In the genomic region with DNA sequence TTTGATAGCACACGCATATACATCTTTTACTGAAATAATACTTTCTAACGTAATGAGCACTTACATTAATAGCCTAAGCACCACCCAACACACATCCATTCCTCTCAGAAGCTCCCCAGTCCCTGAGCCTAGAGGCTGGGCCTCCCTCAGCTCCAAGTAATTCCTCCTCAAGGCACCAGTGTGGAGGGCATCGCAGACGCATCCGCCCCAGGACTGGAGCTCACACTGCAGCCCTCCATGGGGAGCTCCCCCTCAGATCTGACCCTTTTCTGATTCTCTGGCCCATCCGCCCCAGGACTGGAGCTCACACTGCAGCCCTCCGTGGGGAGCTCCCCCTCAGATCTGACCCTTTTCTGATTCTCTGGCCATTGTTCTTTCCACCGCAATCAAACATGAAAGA, we compare ENCODE assay signal across 23 cellular contexts.
"Had no signal": no experiment of that assay in that cellular context is flagged by ENCODE, and none has a peak within 500 bp of the region (broad histone marks: within the 10 kb centered on the region; RNA-seq: fewer than 3 reads in every experiment).

No MANE protein-coding gene starts in this region.

- DNase-seq: activated CD4-positive, alpha-beta T cell treated with anti-CD3 and anti-CD28 coated beads for 4 hours; activated CD4-positive, alpha-beta T cell treated with anti-CD3 and anti-CD28 coated beads, Interleukin-2, amount 50 U/mL, for 4 hours; activated CD8-positive, alpha-beta T cell treated with anti-CD3 and anti-CD28 coated beads, Interleukin-2, amount 10 ng/mL, durations not matched to agents 7 days and 5 days; activated gamma-delta T cell; activated naive CD4-positive, alpha-beta T cell treated with anti-CD3 and anti-CD28 coated beads for 36 hours; activated T-cell treated with anti-CD3 and anti-CD28 coated beads, Interleukin-2, amount 50 U/mL, for 4 hours; KG1; NCI-H1048; NCI-H1930; NCI-H2171; NCI-H345; NCI-H510A; NCI-H526 treated with DMSO at 0.1 percent for 48 hours; NK-92 treated with Interleukin-12 subunit alpha and Interleukin-12 subunit beta, amount 100 ng/mL, for 24 hours; Peyer's patch; Right ventricle myocardium superior; T-cell had no signal

- H3K4me1 ChIP-seq: Peyer's patch had no signal

- ATAC-seq: activated CD4-positive, CD25-positive, alpha-beta regulatory T cell treated with anti-CD3 and anti-CD28 coated beads, Interleukin-2, amount 50 U/mL, for 24 hours; activated CD8-positive, alpha-beta T cell treated with anti-CD3 and anti-CD28 coated beads, Interleukin-2, amount 10 ng/mL, durations not matched to agents 7 days and 5 days; activated T-cell treated with anti-CD3 and anti-CD28 coated beads, Interleukin-2, amount 50 U/mL, for 4 hours; activated T-helper 17 cell treated with anti-CD3 and anti-CD28 coated beads, Interleukin-2, amount 50 U/mL, for 72 hours; T-cell had no signal

- H3K4me3 Mint-ChIP-seq: activated CD8-positive, alpha-beta T cell treated with anti-CD3 and anti-CD28 coated beads, Interleukin-2, amount 10 ng/mL, durations not matched to agents 7 days and 5 days; activated naive CD4-positive, alpha-beta T cell treated with anti-CD3 and anti-CD28 coated beads for 36 hours; activated naive CD8-positive, alpha-beta T cell; activated T-cell treated with anti-CD3 and anti-CD28 coated beads, Interleukin-2, amount 50 U/mL, for 4 hours; activated T-helper 17 cell treated with anti-CD3 and anti-CD28 coated beads, Interleukin-2, amount 50 U/mL, for 72 hours; IgD-negative memory B cell; T-cell had no signal

- H3K27ac ChIP-seq: Peyer's patch, RWPE1, VCaP had no signal

- H3K9me3 Mint-ChIP-seq: activated naive CD4-positive, alpha-beta T cell treated with anti-CD3 and anti-CD28 coated beads for 36 hours; activated T-cell treated with anti-CD3 and anti-CD28 coated beads, Interleukin-2, amount 50 U/mL, for 4 hours; activated T-helper 17 cell treated with anti-CD3 and anti-CD28 coated beads, Interleukin-2, amount 50 U/mL, for 72 hours; T-cell had no signal

- H3K36me3 ChIP-seq: Peyer's patch had no signal

- H3K4me1 Mint-ChIP-seq: activated T-helper 17 cell treated with anti-CD3 and anti-CD28 coated beads, Interleukin-2, amount 50 U/mL, for 72 hours; IgD-negative memory B cell had no signal

- H3K27me3 ChIP-seq: Peyer's patch had no signal

- H3K27ac Mint-ChIP-seq: activated CD8-positive, alpha-beta T cell treated with anti-CD3 and anti-CD28 coated beads, Interleukin-2, amount 10 ng/mL, durations not matched to agents 7 days and 5 days; activated naive CD4-positive, alpha-beta T cell treated with anti-CD3 and anti-CD28 coated beads for 36 hours; activated naive CD8-positive, alpha-beta T cell; activated T-helper 17 cell treated with anti-CD3 and anti-CD28 coated beads, Interleukin-2, amount 50 U/mL, for 72 hours; IgD-negative memory B cell; T-cell had no signal

- H3K9me3 ChIP-seq: Peyer's patch had no signal

- H3K36me3 Mint-ChIP-seq: activated naive CD8-positive, alpha-beta T cell; IgD-negative memory B cell; T-cell had no signal

- H3K4me3 ChIP-seq: Peyer's patch had no signal
